In the genomic region with DNA sequence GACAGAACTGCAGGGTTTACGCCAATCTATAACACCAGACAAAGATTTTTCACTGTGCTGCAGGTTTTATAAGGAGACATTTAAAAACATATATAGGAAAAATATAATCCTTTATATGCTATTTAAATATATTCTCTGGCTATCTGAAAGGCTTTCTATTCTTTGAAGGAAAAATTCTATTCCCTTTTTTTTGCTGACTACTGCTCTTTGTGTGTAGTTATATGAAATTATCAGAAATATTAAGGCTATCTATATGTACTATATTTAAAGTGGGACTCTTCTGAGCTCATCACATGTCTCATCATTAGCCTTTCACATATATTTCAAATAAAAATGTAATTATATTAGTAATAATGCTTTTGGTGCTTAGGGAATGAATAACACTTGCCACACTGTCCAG, we compare ENCODE assay signal across 27 cellular contexts.
"Had no signal": no experiment of that assay in that cellular context is flagged by ENCODE, and none has a peak within 500 bp of the region (broad histone marks: within the 10 kb centered on the region; RNA-seq: fewer than 3 reads in every experiment).

No MANE protein-coding gene starts in this region.

- H3K4me3 Mint-ChIP-seq: effector memory CD8-positive, alpha-beta T cell; mesothelial cell of epicardium; naive B cell; natural killer cell treated with Interleukin-12 subunit alpha and Interleukin-12 subunit beta and Interleukin-15 and Interleukin-18, amount 100 ng/mL, for 72 hours; neural crest cell; stimulated activated naive B cell treated with anti-CD40 and anti-IgM and Interleukin-4, amounts not matched to agents 10 μg/mL and 1 μg/mL and 100 μg/mL, for 72 hours; stimulated activated naive CD8-positive, alpha-beta T cell treated with anti-CD3 and anti-CD28 coated beads, Interleukin-15, Interleukin-2, amounts not matched to agents 100 ng/mL and 50 ng/mL, for 24 hours had no signal

- H3K4me1 ChIP-seq: esophagus squamous epithelium, heart right ventricle, left lung, prostate gland, right atrium auricular region, suprapubic skin, transverse colon, upper lobe of right lung, uterus had no signal

- H3K4me3 ChIP-seq: esophagus squamous epithelium, heart right ventricle, left lung, mucosa of descending colon, prostate gland, right atrium auricular region, skin epidermis, suprapubic skin, transverse colon, upper lobe of right lung, uterus had no signal

- H3K9me3 ChIP-seq: esophagus squamous epithelium, prostate gland, right atrium auricular region, suprapubic skin, transverse colon, upper lobe of right lung, uterus had no signal

- H3K36me3 ChIP-seq: esophagus squamous epithelium, heart right ventricle, left lung, prostate gland, right atrium auricular region, suprapubic skin, transverse colon, upper lobe of right lung, uterus had no signal

- H3K27me3 Mint-ChIP-seq: effector memory CD8-positive, alpha-beta T cell; naive B cell; natural killer cell treated with Interleukin-12 subunit alpha and Interleukin-12 subunit beta and Interleukin-15 and Interleukin-18, amount 100 ng/mL, for 72 hours; stimulated activated naive B cell treated with anti-CD40 and anti-IgM and Interleukin-4, amounts not matched to agents 10 μg/mL and 1 μg/mL and 100 μg/mL, for 72 hours; stimulated activated naive CD8-positive, alpha-beta T cell treated with anti-CD3 and anti-CD28 coated beads, Interleukin-15, Interleukin-2, amounts not matched to agents 100 ng/mL and 50 ng/mL, for 24 hours had no signal

- H3K27ac ChIP-seq: esophagus squamous epithelium, heart right ventricle, left lung, prostate gland, right atrium auricular region, skin epidermis, suprapubic skin, transverse colon, upper lobe of right lung, uterus had no signal

- H3K36me3 Mint-ChIP-seq: naive B cell; stimulated activated naive B cell treated with anti-CD40 and anti-IgM and Interleukin-4, amounts not matched to agents 10 μg/mL and 1 μg/mL and 100 μg/mL, for 72 hours had no signal

- H3K4me1 Mint-ChIP-seq: naive B cell; neural crest cell; stimulated activated naive B cell treated with anti-CD40 and anti-IgM and Interleukin-4, amounts not matched to agents 10 μg/mL and 1 μg/mL and 100 μg/mL, for 72 hours had no signal

- H3K27ac Mint-ChIP-seq: effector memory CD8-positive, alpha-beta T cell; mesothelial cell of epicardium; naive B cell; natural killer cell treated with Interleukin-12 subunit alpha and Interleukin-12 subunit beta and Interleukin-15 and Interleukin-18, amount 100 ng/mL, for 72 hours; stimulated activated naive B cell treated with anti-CD40 and anti-IgM and Interleukin-4, amounts not matched to agents 10 μg/mL and 1 μg/mL and 100 μg/mL, for 72 hours; stimulated activated naive CD8-positive, alpha-beta T cell treated with anti-CD3 and anti-CD28 coated beads, Interleukin-15, Interleukin-2, amounts not matched to agents 100 ng/mL and 50 ng/mL, for 24 hours had no signal

- DNase-seq: cortex of kidney; effector memory CD8-positive, alpha-beta T cell; erythroblast; esophagus squamous epithelium; foreskin melanocyte; glutamatergic neuron; heart right ventricle; hippocampal formation; left cardiac atrium; left lung; mucosa of descending colon; naive B cell; nucleus accumbens; stimulated activated CD4-positive, alpha-beta T cell treated with anti-CD3 and anti-CD28 coated beads, Interleukin-15, amount 100 ng/mL, for 24 hours; stimulated activated CD4-positive, alpha-beta T cell treated with anti-CD3 and anti-CD28 coated beads, Interleukin-2, amount 100 ng/mL, for 48 hours; stimulated activated naive B cell treated with anti-CD40 and anti-IgM and Interleukin-4, amounts not matched to agents 10 μg/mL and 1 μg/mL and 100 μg/mL, for 72 hours; transverse colon; upper lobe of right lung; uterus had no signal

- ATAC-seq: effector memory CD8-positive, alpha-beta T cell; heart right ventricle; left cardiac atrium; left lung; mucosa of descending colon; natural killer cell treated with Interleukin-12 subunit alpha and Interleukin-12 subunit beta and Interleukin-15 and Interleukin-18, amount 100 ng/mL, for 72 hours; stimulated activated naive B cell treated with anti-CD40 and anti-IgM and Interleukin-4, amounts not matched to agents 10 μg/mL and 1 μg/mL and 100 μg/mL, for 72 hours; upper lobe of right lung had no signal

- H3K27me3 ChIP-seq: esophagus squamous epithelium, heart right ventricle, left lung, right atrium auricular region, suprapubic skin, transverse colon, upper lobe of right lung, uterus had no signal
